Comparison of ENCODE assay signal across 8 cellular contexts in genomic region chr3:4986611-4987373, GRCh38. TPM values are rescaled to one million over a fixed set of nuclear protein-coding genes. Genes with fewer than 3 reads are reported as not detected.
A peak's percentile ranks its signal among the peaks of the same experiment; 100 is the strongest.
DNase-seq lines count a peak whose midpoint lies in the region; ATAC-seq and TF ChIP-seq lines count a peak whose summit lies in the region.

No MANE protein-coding gene starts in this region.

- WGBS in thyroid gland, 2 donors = 3 to 4% methylated on average over 22 to 37 of the region's 50 CpGs

- peak overlapping the region; percentile 1 to 87 for H3K27ac Mint-ChIP-seq in activated naive CD4-positive, alpha-beta T cell treated with anti-CD3 and anti-CD28 coated beads, Interleukin-2, amount 50 U/mL, for 72 hours

- H3K27ac ChIP-seq in KOPT-K1 (ENCODE audit: low read depth, low read length, poor library complexity, severe bottlenecking) (peak overlapping the region; percentile 60), SJCRH30 (peak overlapping the region; percentile 97), thyroid gland (peak overlapping the region; percentile 93 to 100 (median 98))

- no peaks in the 10 kb centered on the region for H3K9me3 ChIP-seq in ES-I3 (ENCODE audit: control insufficient read depth, insufficient read depth, low read length)
- H3K9me3 ChIP-seq in KOPT-K1 (ENCODE audit: insufficient read depth, low read length, poor library complexity, severe bottlenecking) = no peaks in the 10 kb centered on the region
- no peaks in the 10 kb centered on the region for H3K9me3 ChIP-seq in SJCRH30 (replicated peaks)
- no peaks in the 10 kb centered on the region for H3K9me3 ChIP-seq in thyroid gland

- H3K9ac ChIP-seq in ES-I3 (ENCODE audit: low read depth, low read length) = peak overlapping the region; percentile 56; the same call in 1 of the 2 replicates

- TF ChIP-seq CTCF in omental fat pad (IDR thresholded peaks at IDR 0.05) = no peak
- peak in 1 of 6 experiments; percentile 16 for TF ChIP-seq CTCF in thyroid gland (IDR thresholded peaks at IDR 0.05)

- intact Hi-C loops in thyroid gland (cut with DNase I) = no loop called here

- H3K4me1 ChIP-seq in ES-I3 (ENCODE audit: insufficient read depth, low read length) = peaks cover 34% of the 10 kb centered on the region
- H3K4me1 ChIP-seq in SJCRH30 = peaks cover 36% of the 10 kb centered on the region
- H3K4me1 ChIP-seq in thyroid gland = peaks cover 33 to 65% of the 10 kb centered on the region in 2 donors

- H3K36me3 ChIP-seq in ES-I3 (ENCODE audit: insufficient read depth, low read length) (peaks cover 13% of the 10 kb centered on the region), KOPT-K1 (ENCODE audit: insufficient read depth, low read length) (peaks cover 18% of the 10 kb centered on the region), SJCRH30 (no peaks in the 10 kb centered on the region), thyroid gland (no peaks in the 10 kb centered on the region)

- peak; percentile 97 to 98 for DNase-seq in SJCRH30
- DNase-seq in activated naive CD4-positive, alpha-beta T cell treated with anti-CD3 and anti-CD28 coated beads, Interleukin-2, amount 50 U/mL, for 72 hours (ENCODE audit: low spot score in 2 of 2) = peak; percentile 76 to 86
- DNase-seq in glomerular visceral epithelial cell (ENCODE audit: extremely low spot score) = peak; percentile 98
- DNase-seq in omental fat pad (ENCODE audit: low spot score) = peak; percentile 81
- peak; percentile 99 for DNase-seq in thyroid gland

- no peaks in the 10 kb centered on the region for H3K27me3 ChIP-seq in SJCRH30
- no peaks in the 10 kb centered on the region for H3K27me3 ChIP-seq in thyroid gland

- H3K4me3 ChIP-seq in SJCRH30 = peak overlapping the region; percentile 52
- peak overlapping the region in 2 of 3 donors; percentile 7 to 21 for H3K4me3 ChIP-seq in thyroid gland (replicated peaks in 1 of 3)

- peaks cover 38 to 40% of the 10 kb centered on the region in 2 donors for H3K36me3 Mint-ChIP-seq in activated naive CD4-positive, alpha-beta T cell treated with anti-CD3 and anti-CD28 coated beads, Interleukin-2, amount 50 U/mL, for 72 hours

- no peaks in the 10 kb centered on the region for H3K9me3 Mint-ChIP-seq in activated naive CD4-positive, alpha-beta T cell treated with anti-CD3 and anti-CD28 coated beads, Interleukin-2, amount 50 U/mL, for 72 hours

- peak in 1 of 2 donors; percentile 81 for TF ChIP-seq POLR2A in thyroid gland (IDR thresholded peaks at IDR 0.05)

- peak; percentile 54 for ATAC-seq in GM21825 (IDR thresholded peaks at IDR 0.05; ENCODE audit: unreplicated experiment)
- peak; percentile 75 to 76 for ATAC-seq in activated naive CD4-positive, alpha-beta T cell treated with anti-CD3 and anti-CD28 coated beads, Interleukin-2, amount 50 U/mL, for 72 hours
- ATAC-seq in omental fat pad (ENCODE audit: low FRiP score) = peak; percentile 91

RNA-seq across cellular contexts. Expression of gene BHLHE40, which starts 7.6 kb away (rescaled TPM):
- total RNA-seq in SJCRH30 (2014; rRNA removed; shearing (Covaris generic)) = 6.3 and 10.8 TPM in 2 replicates
- 100 to 1,000 TPM; 228 to 369 TPM for total RNA-seq in activated naive CD4-positive, alpha-beta T cell treated with anti-CD3 and anti-CD28 coated beads, Interleukin-2, amount 50 U/mL, for 72 hours
- total RNA-seq in omental fat pad (100 to 1,000 TPM in 1 of 4 donors, 10 to 100 TPM in 3; 16.3 to 101 (median 59.1) TPM), thyroid gland (10 to 100 TPM; 13.1 to 28.5 (median 20.2) TPM)

Comparison
In these comparisons a context has a peak if more than half of its experiments do, and no peak if none do; other contexts are left out.
1. Peak in every context shown above with its lines: DNase-seq, ATAC-seq, H3K4me3 ChIP-seq and H3K27ac ChIP-seq.